22 cellular contexts compared by ENCODE assay signal in genomic region chr3:385151-385550, GRCh38.
DNase-seq lines count a peak whose midpoint lies in the region; FAIRE-seq and TF ChIP-seq lines count a peak whose summit lies in the region.
"Had no signal": no experiment of that assay in that cellular context is flagged by ENCODE, and none has a peak within 500 bp of the region (broad histone marks: within the 10 kb centered on the region; RNA-seq: fewer than 3 reads in every experiment).

No MANE protein-coding gene starts in this region.

- dilution Hi-C loops in mammary epithelial cell (cut with HindIII; ENCODE audit: low sequenced_read_pairs): no loop called here

- H3K27me3 ChIP-seq in mammary epithelial cell (ENCODE audit: insufficient read depth, low read length): no peaks in the 10 kb centered on the region
- no peaks in the 10 kb centered on the region for H3K27me3 ChIP-seq in breast epithelium
- H3K27me3 ChIP-seq in bronchial epithelial cell (ENCODE audit: control insufficient read depth, insufficient read depth, low read length): no peaks in the 10 kb centered on the region
- H3K27me3 ChIP-seq in small intestine (ENCODE audit: control insufficient read depth in 2 of 2, insufficient read depth in 2 of 2, low read length in 2 of 2): no peaks in the 10 kb centered on the region
- H3K27me3 ChIP-seq: BLaER1, left lung, transverse colon had no signal

- no peak for TF ChIP-seq POLR2A in breast epithelium (IDR thresholded peaks at IDR 0.05)

- FAIRE-seq in bronchial epithelial cell (lab: Jason Lieb, UNC) (no peak), small intestine (lab: Jason Lieb, UNC) (no peak)
- FAIRE-seq: endothelial cell of umbilical vein had no signal

- H3K36me3 ChIP-seq in mammary epithelial cell (ENCODE audit: insufficient read depth, low read length) (no peaks in the 10 kb centered on the region), breast epithelium (no peaks in the 10 kb centered on the region), bronchial epithelial cell (ENCODE audit: control insufficient read depth, insufficient read depth, low read length) (no peaks in the 10 kb centered on the region), small intestine (ENCODE audit: control insufficient read depth in 2 of 2, insufficient read depth in 2 of 2, low read length in 2 of 2) (no peaks in the 10 kb centered on the region)
- H3K36me3 ChIP-seq: BLaER1, left lung, transverse colon had no signal

- H3K9ac ChIP-seq in mammary epithelial cell (ENCODE audit: insufficient read depth, low read length): no peak overlapping the region
- H3K9ac ChIP-seq: BLaER1 had no signal

- H3K9me3 ChIP-seq in mammary epithelial cell (replicated peaks; ENCODE audit: insufficient read depth, low read length): no peaks in the 10 kb centered on the region
- H3K9me3 ChIP-seq in breast epithelium: no peaks in the 10 kb centered on the region
- H3K9me3 ChIP-seq in small intestine (ENCODE audit: control insufficient read depth, low read depth): no peaks in the 10 kb centered on the region
- H3K9me3 ChIP-seq: BLaER1, left lung, transverse colon had no signal

- no peak overlapping the region for H3K4me2 ChIP-seq in mammary epithelial cell (ENCODE audit: insufficient read depth, low read depth, low read length)
- H3K4me2 ChIP-seq: BLaER1, smooth muscle cell had no signal

- TF ChIP-seq CTCF in mammary epithelial cell (conservative IDR thresholded peaks at IDR 0.05 in 1 of 2, IDR thresholded peaks at IDR 0.05 in 1 of 2; ENCODE audit: extremely low read depth in 1 of 2, insufficient read depth in 1 of 2, low read depth in 1 of 2, low read length in 2 of 2): no peak
- no peak for TF ChIP-seq CTCF in breast epithelium (IDR thresholded peaks at IDR 0.05)
- no peak for TF ChIP-seq CTCF in bronchial epithelial cell (IDR thresholded peaks at IDR 0.05; ENCODE audit: insufficient read depth, low read length, severe bottlenecking)

- H3K79me2 ChIP-seq in mammary epithelial cell (ENCODE audit: insufficient read depth, low read length): no peaks in the 10 kb centered on the region

- in situ Hi-C loops in mammary epithelial cell (cut with MboI; ENCODE audit: low sequenced_read_pairs in 2 of 2): no loop called here

- peak; percentile 27 for DNase-seq in mammary epithelial cell
- DNase-seq in breast epithelium (ENCODE audit: low spot score in 2 of 2): no peak
- DNase-seq in bronchial epithelial cell (ENCODE audit: low read depth): peak; percentile 71
- peak; percentile 62 for DNase-seq in kidney glomerular epithelial cell (lab: John Stamatoyannopoulos, UW)
- no peak for DNase-seq in NCI-H446 treated with DMSO at 0.1 percent for 48 hours (lab: John Stamatoyannopoulos, UW)
- DNase-seq in small intestine: no peak
- no peak for DNase-seq in GM19240 (ENCODE audit: insufficient read length, low spot score)
- DNase-seq in activated CD8-positive, alpha-beta memory T cell treated with anti-CD3 and anti-CD28 coated beads, Interleukin-2, amount 50 U/mL, for 4 hours: no peak
- DNase-seq: activated CD4-positive, alpha-beta T cell treated with anti-CD3 and anti-CD28 coated beads, Interleukin-2, amount 10 ng/mL, durations not matched to agents 7 days and 5 days; activated effector memory CD4-positive, alpha-beta T cell treated with Interleukin-2 at 50 U/mL for 16 hours; activated naive CD8-positive, alpha-beta T cell treated with anti-CD3 and anti-CD28 coated beads, Interleukin-2, amount 50 U/mL, for 24 hours; left lung; NCI-H1694 treated with DMSO at 0.1 percent for 48 hours; NCI-H748 treated with DMSO at 0.1 percent for 48 hours; SIG-M5; stimulated activated CD4-positive, alpha-beta T cell treated with anti-CD3 and anti-CD28 coated beads, Interleukin-2, amount 100 ng/mL, for 48 hours; T-cell; transverse colon had no signal

- no TSS peak for BruUV-seq in mammary epithelial cell (replicated peaks; lab: Mats Ljungman, UMichigan)

- intact Hi-C loops in mammary epithelial cell (cut with micrococcal nuclease): no loop called here
- intact Hi-C loops in breast epithelium (cut with DNase I; ENCODE audit: low total_unique reads): no loop called here

- no peak overlapping the region for H3K27ac ChIP-seq in mammary epithelial cell (ENCODE audit: insufficient read depth, low read depth, low read length)
- H3K27ac ChIP-seq in breast epithelium: no peak overlapping the region
- no peak overlapping the region for H3K27ac ChIP-seq in small intestine (ENCODE audit: low read depth in 1 of 2, low read length in 1 of 2)
- H3K27ac ChIP-seq: 22Rv1, BLaER1, left lung, transverse colon had no signal

- CTCF ChIA-PET in mammary epithelial cell (lab: Charles Lee; ENCODE audit: low non-redundant PET): no interaction called here

- no peaks in the 10 kb centered on the region for H3K4me1 ChIP-seq in mammary epithelial cell (ENCODE audit: insufficient read depth, low read length)
- H3K4me1 ChIP-seq in breast epithelium: no peaks in the 10 kb centered on the region
- no peaks in the 10 kb centered on the region for H3K4me1 ChIP-seq in small intestine (ENCODE audit: control insufficient read depth in 2 of 2, insufficient read depth in 1 of 2, low read depth in 1 of 2, low read length in 1 of 2)
- H3K4me1 ChIP-seq: BLaER1, left lung, transverse colon had no signal

- no peaks in the 10 kb centered on the region for H4K20me1 ChIP-seq in mammary epithelial cell (ENCODE audit: insufficient read depth, low read length)
- H4K20me1 ChIP-seq: BLaER1 had no signal

- H2AFZ ChIP-seq in mammary epithelial cell (ENCODE audit: low read depth, low read length): no peak overlapping the region

- H3K4me3 ChIP-seq in mammary epithelial cell (replicated peaks in 1 of 3; ENCODE audit: insufficient read depth in 1 of 3, low read depth in 2 of 3, low read length in 3 of 3): no peak overlapping the region
- H3K4me3 ChIP-seq in breast epithelium: no peak overlapping the region
- H3K4me3 ChIP-seq in bronchial epithelial cell (ENCODE audit: low read depth, low read length): no peak overlapping the region
- H3K4me3 ChIP-seq in small intestine (ENCODE audit: low read depth in 1 of 2, low read length in 2 of 2): no peak overlapping the region
- H3K4me3 ChIP-seq: BLaER1, left lung, smooth muscle cell, transverse colon had no signal

Comparison
In these comparisons a context has a peak if more than half of its experiments do, and no peak if none do; other contexts are left out.
1. DNase-seq: peak in mammary epithelial cell (single experiment), bronchial epithelial cell (single experiment) and kidney glomerular epithelial cell (single experiment); none in breast epithelium (0 of 2), NCI-H446 treated with DMSO at 0.1 percent for 48 hours (single experiment), small intestine (single experiment), GM19240 (single experiment) and activated CD8-positive, alpha-beta memory T cell treated with anti-CD3 and anti-CD28 coated beads, Interleukin-2, amount 50 U/mL, for 4 hours (single experiment).